8 cellular contexts compared by ENCODE assay signal in genomic region chr19:46786236-46787039, GRCh38. TPM values are rescaled to one million over a fixed set of nuclear protein-coding genes. Genes with fewer than 3 reads are reported as not detected.
A peak's percentile ranks its signal among the peaks of the same experiment; 100 is the strongest.
DNase-seq lines count a peak whose midpoint lies in the region; ATAC-seq, FAIRE-seq and TF ChIP-seq lines count a peak whose summit lies in the region.

No MANE protein-coding gene starts in this region.

- intact Hi-C loops in activated naive CD4-positive, alpha-beta T cell treated with anti-CD3 and anti-CD28 coated beads for 36 hours (cut with micrococcal nuclease), result loop anchor here (1.0 to 5.0 kb wide), 6 partner anchors 35 to 470 kb away; partner anchors contain the start of genes CCDC9 and PRKD2
- intact Hi-C loops in Right ventricle myocardium superior (cut with DNase I) (no loop called here), posterior vena cava (cut with DNase I) (no loop called here), upper lobe of right lung (cut with DNase I) (no loop called here)

- DNase-seq in GM12891 (ENCODE audit: insufficient read length, low spot score) (peak; percentile 66), SK-N-SH (peak; percentile 86), Right ventricle myocardium superior (peak; percentile 82), posterior vena cava (ENCODE audit: low spot score) (peak; percentile 93), upper lobe of right lung (peak; percentile 86), NCI-H2196 treated with DMSO at 0.1 percent for 48 hours (lab: John Stamatoyannopoulos, UW; ENCODE audit: unreplicated experiment) (no peak)
- DNase-seq in activated naive CD4-positive, alpha-beta T cell treated with anti-CD3 and anti-CD28 coated beads for 36 hours, result peak; percentile 96

- peaks cover 46% of the 10 kb centered on the region for H3K36me3 ChIP-seq in HUES6 (ENCODE audit: control insufficient read depth, insufficient read depth, low read length)
- peaks cover 8 to 24% of the 10 kb centered on the region in 2 experiments for H3K36me3 ChIP-seq in SK-N-SH (replicated peaks in 1 of 2; ENCODE audit: control insufficient read depth in 1 of 2, insufficient read depth in 2 of 2, low read length in 1 of 2)
- peaks cover 28% of the 10 kb centered on the region for H3K36me3 ChIP-seq in upper lobe of right lung

- TF ChIP-seq POLR2A in GM12891 (IDR thresholded peaks at IDR 0.05; ENCODE audit: low read depth, low read length), result no peak

- H3K27me3 ChIP-seq in HUES6 (ENCODE audit: control insufficient read depth, insufficient read depth, low read length), result no peaks in the 10 kb centered on the region
- H3K27me3 ChIP-seq in SK-N-SH (ENCODE audit: insufficient read depth), result no peaks in the 10 kb centered on the region
- H3K27me3 ChIP-seq in upper lobe of right lung, result no peaks in the 10 kb centered on the region

- WGBS in SK-N-SH (ENCODE audit: low lambda C conversion rate), result 0% methylated on average over 13 of the region's 20 CpGs

- peaks cover 22% of the 10 kb centered on the region for H3F3A ChIP-seq in SK-N-SH (replicated peaks; ENCODE audit: insufficient read depth)

- H3K4me3 Mint-ChIP-seq in activated naive CD4-positive, alpha-beta T cell treated with anti-CD3 and anti-CD28 coated beads for 36 hours, result peak overlapping the region; percentile 95

- H3K9ac ChIP-seq in HUES6 (ENCODE audit: low read length) (peak overlapping the region; percentile 99), SK-N-SH (peak overlapping the region; percentile 91)

- POLR2A ChIA-PET in SK-N-SH (lab: Yijun Ruan, JAX), result interaction anchor here (0.6 kb wide), 1 partner anchor 41 kb away, joined by 3 read pairs; the partner anchor contains the start of gene FKRP

- FAIRE-seq in GM12891 (lab: Jason Lieb, UNC), result peak; percentile 68

- H3K27me3 Mint-ChIP-seq in activated naive CD4-positive, alpha-beta T cell treated with anti-CD3 and anti-CD28 coated beads for 36 hours (ENCODE audit: low read depth), result no peaks in the 10 kb centered on the region

- peaks cover 38% of the 10 kb centered on the region for H3K4me1 Mint-ChIP-seq in activated naive CD4-positive, alpha-beta T cell treated with anti-CD3 and anti-CD28 coated beads for 36 hours (ENCODE audit: low read depth)

- H3K9me3 Mint-ChIP-seq in activated naive CD4-positive, alpha-beta T cell treated with anti-CD3 and anti-CD28 coated beads for 36 hours, result no peaks in the 10 kb centered on the region

- no peaks in the 10 kb centered on the region for H3K9me3 ChIP-seq in HUES6 (ENCODE audit: control insufficient read depth, insufficient read depth, low read depth, low read length)
- H3K9me3 ChIP-seq in SK-N-SH, result no peaks in the 10 kb centered on the region
- no peaks in the 10 kb centered on the region for H3K9me3 ChIP-seq in upper lobe of right lung

- ATAC-seq in Right ventricle myocardium superior (ENCODE audit: poor library complexity), result peak; percentile 43
- ATAC-seq in upper lobe of right lung, result peak; percentile 51

- CTCF ChIA-PET in SK-N-SH (lab: Yijun Ruan, JAX), result interaction anchor here (0.6 to 2.3 kb wide), 9 partner anchors 13 to 84 kb away, joined by 3 to 8 read pairs (median 4); no protein-coding TSS in a partner anchor
- CTCF ChIA-PET in activated naive CD4-positive, alpha-beta T cell treated with anti-CD3 and anti-CD28 coated beads for 36 hours (lab: Charles Lee), result interaction anchor here (0.9 to 3.3 kb wide), 4 partner anchors 19 to 337 kb away, joined by 3 to 13 read pairs (median 4); no protein-coding TSS in a partner anchor

- H3K4me1 ChIP-seq in HUES6 (ENCODE audit: control insufficient read depth, insufficient read depth, low read length) (peaks cover 29% of the 10 kb centered on the region), SK-N-SH (ENCODE audit: control insufficient read depth in 1 of 2, insufficient read depth in 2 of 2, low read depth in 1 of 2, low read length in 1 of 2) (peaks cover 18 to 30% of the 10 kb centered on the region in 2 experiments; a peak in 3 of 4 replicates), upper lobe of right lung (peaks cover 35% of the 10 kb centered on the region)

- H3K9me2 ChIP-seq in SK-N-SH, result no peaks in the 10 kb centered on the region

- H3K27ac ChIP-seq in HUES6 (ENCODE audit: low read depth, low read length) (peak overlapping the region; percentile 96), SK-N-SH (ENCODE audit: low read depth in 2 of 2, low read length in 1 of 2) (peak overlapping the region; percentile 87 to 92), upper lobe of right lung (peak overlapping the region; percentile 92)

- TF ChIP-seq EP300 in SK-N-SH (IDR thresholded peaks at IDR 0.05; ENCODE audit: borderline replicate concordance in 1 of 2, low read depth in 1 of 2, low read length in 1 of 2), result peak in 1 of 2 experiments; percentile 48; a peak in 1 of 4 replicates

- H3K36me3 Mint-ChIP-seq in activated naive CD4-positive, alpha-beta T cell treated with anti-CD3 and anti-CD28 coated beads for 36 hours (ENCODE audit: low read depth), result peaks cover 59% of the 10 kb centered on the region

- peak overlapping the region; percentile 99 for H3K27ac Mint-ChIP-seq in activated naive CD4-positive, alpha-beta T cell treated with anti-CD3 and anti-CD28 coated beads for 36 hours

- peaks cover 70% of the 10 kb centered on the region for H3K79me2 ChIP-seq in SK-N-SH (ENCODE audit: insufficient read depth)

- peaks cover 9% of the 10 kb centered on the region; the same call in 1 of the 2 replicates for H4K20me1 ChIP-seq in SK-N-SH (ENCODE audit: insufficient read depth)

- H3K4me2 ChIP-seq in SK-N-SH, result peak overlapping the region; percentile 98

- peak overlapping the region; percentile 98 for H3K4me3 ChIP-seq in HUES6 (ENCODE audit: low read depth, low read length)
- H3K4me3 ChIP-seq in SK-N-SH (ENCODE audit: low read depth in 2 of 2, low read length in 1 of 2), result peak overlapping the region; percentile 62 to 95
- H3K4me3 ChIP-seq in upper lobe of right lung, result peak overlapping the region; percentile 90

- H2AFZ ChIP-seq in SK-N-SH (ENCODE audit: low read depth), result peak overlapping the region; percentile 41; the same call in 1 of the 2 replicates

- TF ChIP-seq CTCF in SK-N-SH (IDR thresholded peaks at IDR 0.05) (no peak), upper lobe of right lung (IDR thresholded peaks at IDR 0.05) (no peak)

- TF ChIP-seq RAD21 in SK-N-SH (IDR thresholded peaks at IDR 0.05; ENCODE audit: low read length), result peak; percentile 14; the same call in 1 of the 2 replicates

TF ChIP-seq in GM12891, 5 proteins besides CTCF, POLR2A, EP300 and RAD21:
- TF ChIP-seq SPI1 (IDR thresholded peaks at IDR 0.05; ENCODE audit: low read depth, low read length) (peak; percentile 56), POLR2AphosphoS5 (IDR thresholded peaks at IDR 0.05; ENCODE audit: low read depth, low read length) (no peak)

TF ChIP-seq in SK-N-SH, 30 proteins besides CTCF, POLR2A, EP300 and RAD21 (continues in another document):
- TF ChIP-seq NFIC (IDR thresholded peaks at IDR 0.05; ENCODE audit: borderline replicate concordance) (no peak), PBX3 (IDR thresholded peaks at IDR 0.05) (peak; percentile 39; the same call in 1 of the 2 replicates), CHD2 (IDR thresholded peaks at IDR 0.05; ENCODE audit: low read length, partially characterized antibody) (peak; percentile 53), ZBTB33 (IDR thresholded peaks at IDR 0.05; ENCODE audit: borderline replicate concordance, low read depth) (no peak)

RNA-seq across cellular contexts. Expression of gene SLC1A5, which starts 2.0 kb away (rescaled TPM):
- 46.9 TPM for polyA plus RNA-seq in GM12891 (2012; ENCODE audit: low read depth, missing spikeins)
- 76.7 and 80.4 TPM in 2 replicates for polyA plus RNA-seq in SK-N-SH (2012; rRNA removed)
- 38.6 and 52.9 TPM in 2 replicates for polyA plus RNA-seq in SK-N-SH (2012; cell fraction: cytosol; rRNA removed)
- 59.2 and 69.9 TPM in 2 replicates for polyA plus RNA-seq in SK-N-SH (2012; cell fraction: nucleus; rRNA removed)
- 100 to 1,000 TPM; 139 TPM for total RNA-seq in activated naive CD4-positive, alpha-beta T cell treated with anti-CD3 and anti-CD28 coated beads for 36 hours
- total RNA-seq in Right ventricle myocardium superior, result 7.0 TPM
- total RNA-seq in posterior vena cava, result 10 to 100 TPM; 56.6 to 95.5 TPM
- total RNA-seq in upper lobe of right lung, result 133 TPM

RNA-seq across cellular contexts. Expression of gene STRN4, which starts 40.2 kb away (rescaled TPM):
- 27.3 TPM for polyA plus RNA-seq in GM12891 (2012; ENCODE audit: low read depth, missing spikeins)
- 73.1 and 92.8 TPM in 2 replicates for polyA plus RNA-seq in SK-N-SH (2012; rRNA removed)
- 53.2 and 65.2 TPM in 2 replicates for polyA plus RNA-seq in SK-N-SH (2012; cell fraction: cytosol; rRNA removed)
- polyA plus RNA-seq in SK-N-SH (2012; cell fraction: nucleus; rRNA removed), result 174 and 181 TPM in 2 replicates
- total RNA-seq in activated naive CD4-positive, alpha-beta T cell treated with anti-CD3 and anti-CD28 coated beads for 36 hours, result 10 to 100 TPM; 59.2 to 63.2 TPM
- total RNA-seq in Right ventricle myocardium superior, result 38.4 TPM
- total RNA-seq in posterior vena cava, result 10 to 100 TPM; 58.6 to 71.8 TPM
- total RNA-seq in upper lobe of right lung, result 68.5 TPM

RNA-seq across cellular contexts. Expression of gene FKRP, which starts 40.6 kb away (rescaled TPM):
- polyA plus RNA-seq in GM12891 (2012; ENCODE audit: low read depth, missing spikeins), result 7.9 TPM
- 30.4 and 37.3 TPM in 2 replicates for polyA plus RNA-seq in SK-N-SH (2012; rRNA removed)
- polyA plus RNA-seq in SK-N-SH (2012; cell fraction: cytosol; rRNA removed), result 17.3 and 24.0 TPM in 2 replicates
- 89.1 and 93.7 TPM in 2 replicates for polyA plus RNA-seq in SK-N-SH (2012; cell fraction: nucleus; rRNA removed)
- total RNA-seq in activated naive CD4-positive, alpha-beta T cell treated with anti-CD3 and anti-CD28 coated beads for 36 hours, result 1 to 10 TPM; 8.8 to 9.0 TPM
- 13.9 TPM for total RNA-seq in Right ventricle myocardium superior
- total RNA-seq in posterior vena cava, result 10 to 100 TPM; 15.2 to 18.6 TPM
- total RNA-seq in upper lobe of right lung, result 14.2 TPM
